In genomic region chr7:140924019-140924820, GRCh38 we compare ENCODE assay signal across 1 cellular context.
TF ChIP-seq lines count a peak whose summit lies in the region.

No MANE protein-coding gene starts in this region.

TF ChIP-seq in HEK293, 187 proteins besides CTCF, POLR2A, EP300 and RAD21 (continued from another document):
- no peak for TF ChIP-seq REST (tag by site-specific recombination; IDR thresholded peaks at IDR 0.05)
- peak; percentile 57 for TF ChIP-seq ZNF394 (tag by site-specific recombination; IDR thresholded peaks at IDR 0.05; ENCODE audit: borderline replicate concordance)
- TF ChIP-seq HOXA7 (CRISPR knock-in tag; IDR thresholded peaks at IDR 0.05; ENCODE audit: borderline replicate concordance): no peak
- no peak for TF ChIP-seq ZNF266 (tag by site-specific recombination; IDR thresholded peaks at IDR 0.05; ENCODE audit: low read depth)
- TF ChIP-seq ZNF169 (tag by site-specific recombination; IDR thresholded peaks at IDR 0.05): no peak
- peak; percentile 27; the same call in 1 of the 2 replicates for TF ChIP-seq ZNF76 (tag by site-specific recombination; IDR thresholded peaks at IDR 0.05; ENCODE audit: borderline replicate concordance, low read depth)
- peak; percentile 98 for TF ChIP-seq HIC1 (tag by site-specific recombination; IDR thresholded peaks at IDR 0.05)
- 0 out of 2 replicates have a peak, but pooled peaks have one; percentile 27 for TF ChIP-seq IKZF3 (tag by site-specific recombination; IDR thresholded peaks at IDR 0.05)
- TF ChIP-seq ZNF658 (tag by site-specific recombination; IDR thresholded peaks at IDR 0.05): no peak
- no peak for TF ChIP-seq ZNF214 (tag by site-specific recombination; IDR thresholded peaks at IDR 0.05; ENCODE audit: borderline replicate concordance)
- peak; percentile 88; the same call in 1 of the 2 replicates for TF ChIP-seq BCL11B (tag by site-specific recombination; IDR thresholded peaks at IDR 0.05; ENCODE audit: low read depth)
- peak; percentile 65; the same call in 1 of the 2 replicates for TF ChIP-seq ZNF777 (tag by site-specific recombination; IDR thresholded peaks at IDR 0.05; ENCODE audit: borderline replicate concordance)
- TF ChIP-seq ZSCAN23 (tag by site-specific recombination; IDR thresholded peaks at IDR 0.05): no peak
- no peak for TF ChIP-seq ZNF701 (tag by site-specific recombination; IDR thresholded peaks at IDR 0.05)
- peak; percentile 66 for TF ChIP-seq GLIS1 (tag by site-specific recombination; IDR thresholded peaks at IDR 0.05)
